In genomic region chr17:64741038-64741641, GRCh38 we compare ENCODE assay signal across 11 cellular contexts.
DNase-seq lines count a peak whose midpoint lies in the region; ATAC-seq, FAIRE-seq and TF ChIP-seq lines count a peak whose summit lies in the region.
"Had no signal": no experiment of that assay in that cellular context is flagged by ENCODE, and none has a peak within 500 bp of the region (broad histone marks: within the 10 kb centered on the region; RNA-seq: fewer than 3 reads in every experiment).

No MANE protein-coding gene starts in this region.

- H3K36me3 ChIP-seq in BLaER1 (no peaks in the 10 kb centered on the region), pancreas (no peaks in the 10 kb centered on the region), prostate gland (no peaks in the 10 kb centered on the region)

- no peak overlapping the region for H3K4me3 Mint-ChIP-seq in T-helper 17 cell
- H3K4me3 Mint-ChIP-seq: activated CD4-positive, alpha-beta T cell treated with anti-CD3 and anti-CD28 coated beads, Interleukin-2, amount 10 ng/mL, durations not matched to agents 24 days and 14 days; neural crest cell had no signal

- H4K20me1 ChIP-seq in BLaER1: no peaks in the 10 kb centered on the region

- peaks cover 14% of the 10 kb centered on the region for H3K4me1 ChIP-seq in BLaER1
- H3K4me1 ChIP-seq in pancreas: peaks cover 0 to 5% (median 0%) of the 10 kb centered on the region in 3 donors
- H3K4me1 ChIP-seq in prostate gland (replicated peaks): no peaks in the 10 kb centered on the region

- H3K27ac ChIP-seq in BLaER1 (no peak overlapping the region), pancreas (peak overlapping the region in 2 of 4 donors; percentile 39 to 67), prostate gland (no peak overlapping the region)

- peaks cover 11% of the 10 kb centered on the region for H3K4me1 Mint-ChIP-seq in T-helper 17 cell

- H3K27me3 ChIP-seq in BLaER1: no peaks in the 10 kb centered on the region; the same call in 1 of the 2 replicates
- H3K27me3 ChIP-seq in pancreas: no peaks in the 10 kb centered on the region
- no peaks in the 10 kb centered on the region for H3K27me3 ChIP-seq in prostate gland (replicated peaks; ENCODE audit: insufficient read depth)

- H3K9ac ChIP-seq in BLaER1: no peak overlapping the region

- ATAC-seq in T-helper 17 cell (no peak), Right ventricle myocardium superior (ENCODE audit: poor library complexity) (peak; percentile 50), pancreas (peak in 3 of 4 donors; percentile 61 to 80 (median 77)), GM18858 (IDR thresholded peaks at IDR 0.05; ENCODE audit: unreplicated experiment) (no peak)

- DNase-seq in T-helper 17 cell (no peak), Right ventricle myocardium superior (peak; percentile 55), pancreas (peak in 3 of 6 donors; percentile 6 to 33 (median 16)), DMS53 treated with DMSO at 0.1 percent for 48 hours (lab: John Stamatoyannopoulos, UW; ENCODE audit: unreplicated experiment) (no peak), NCI-H82 treated with DMSO at 0.1 percent for 48 hours (lab: John Stamatoyannopoulos, UW; ENCODE audit: unreplicated experiment) (no peak), prostate gland (ENCODE audit: low spot score) (no peak)
- DNase-seq: activated CD4-positive, alpha-beta T cell treated with anti-CD3 and anti-CD28 coated beads, Interleukin-2, amount 10 ng/mL, durations not matched to agents 24 days and 14 days had no signal

- TF ChIP-seq POLR2A in prostate gland (IDR thresholded peaks at IDR 0.05): no peak

- no peak for FAIRE-seq in pancreas (lab: Jason Lieb, UNC)
- FAIRE-seq: colon had no signal

- peak overlapping the region; percentile 54 for H3K27ac Mint-ChIP-seq in T-helper 17 cell
- H3K27ac Mint-ChIP-seq: activated CD4-positive, alpha-beta T cell treated with anti-CD3 and anti-CD28 coated beads, Interleukin-2, amount 10 ng/mL, durations not matched to agents 24 days and 14 days had no signal

- no peaks in the 10 kb centered on the region for H3K27me3 Mint-ChIP-seq in T-helper 17 cell
- H3K27me3 Mint-ChIP-seq: activated CD4-positive, alpha-beta T cell treated with anti-CD3 and anti-CD28 coated beads, Interleukin-2, amount 10 ng/mL, durations not matched to agents 24 days and 14 days had no signal

- intact Hi-C loops in Right ventricle myocardium superior (cut with DNase I) (no loop called here), pancreas (cut with DNase I) (no loop called here), prostate gland (cut with DNase I) (no loop called here)

- H3K9me3 ChIP-seq in BLaER1 (no peaks in the 10 kb centered on the region), T-helper 17 cell (ENCODE audit: control insufficient read depth, low read length, poor library complexity, severe bottlenecking) (no peaks in the 10 kb centered on the region), pancreas (no peaks in the 10 kb centered on the region), prostate gland (no peaks in the 10 kb centered on the region)

- H3K4me3 ChIP-seq in BLaER1: no peak overlapping the region
- no peak overlapping the region for H3K4me3 ChIP-seq in pancreas
- H3K4me3 ChIP-seq in prostate gland: no peak overlapping the region

- TF ChIP-seq CTCF in pancreas (IDR thresholded peaks at IDR 0.05) (no peak), prostate gland (IDR thresholded peaks at IDR 0.05) (no peak)

- no peaks in the 10 kb centered on the region for H3K36me3 Mint-ChIP-seq in T-helper 17 cell (ENCODE audit: low read depth)

- H3K4me2 ChIP-seq in BLaER1: peak overlapping the region; percentile 59

- 54 to 61% methylated on average over 6 of the region's 6 CpGs for WGBS in pancreas, 2 donors
- 27% methylated on average over 6 of the region's 6 CpGs for WGBS in prostate gland

Comparison
In these comparisons a context has a peak if more than half of its experiments do, and no peak if none do; other contexts are left out.
1. ATAC-seq: peak in Right ventricle myocardium superior (single experiment) and pancreas (3 of 4); none in T-helper 17 cell (single experiment) and GM18858 (single experiment).